Comparison of ENCODE assay signal across 10 cellular contexts in the genomic region with DNA sequence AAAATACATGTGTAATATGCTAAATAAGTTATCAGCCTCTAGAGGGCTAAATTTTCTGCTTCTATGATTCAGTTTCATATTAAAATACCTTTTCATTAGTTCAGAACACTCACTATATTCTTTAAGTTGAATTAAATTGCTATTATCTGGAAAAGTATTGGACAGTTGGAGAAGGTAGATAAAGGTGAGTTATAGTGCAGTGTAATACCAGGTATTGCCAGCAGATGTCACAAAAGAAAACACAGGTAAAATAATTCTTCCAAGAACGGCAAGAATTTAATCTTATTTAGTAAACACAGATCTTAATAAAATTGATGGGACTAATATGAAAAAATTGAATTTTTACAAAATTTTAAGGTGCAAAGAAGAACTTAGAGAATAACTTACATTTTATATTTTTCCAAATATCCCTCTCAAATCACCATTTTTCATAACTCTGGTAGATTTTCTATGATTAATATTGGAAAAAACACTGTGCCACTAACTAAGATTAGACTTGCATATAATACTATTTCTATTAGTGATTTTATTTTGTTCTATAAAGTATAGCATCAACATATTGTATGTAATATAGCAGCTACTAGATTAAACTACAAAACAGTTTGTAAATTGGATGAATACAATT. TPM values are rescaled to one million over a fixed set of nuclear protein-coding genes. Genes with fewer than 3 reads are reported as not detected.
A peak's percentile ranks its signal among the peaks of the same experiment; 100 is the strongest.
DNase-seq lines count a peak whose midpoint lies in the region; ATAC-seq and TF ChIP-seq lines count a peak whose summit lies in the region.
"Had no signal": no experiment of that assay in that cellular context is flagged by ENCODE, and none has a peak within 500 bp of the region (broad histone marks: within the 10 kb centered on the region; RNA-seq: fewer than 3 reads in every experiment).

No MANE protein-coding gene starts in this region.

- DNase-seq in GM12864 (ENCODE audit: low read depth) (no peak), NCI-H1105 (lab: John Stamatoyannopoulos, UW) (peak; percentile 46), cardiac fibroblast (ENCODE audit: low read depth in 2 of 2) (peak; percentile 22 to 33), progenitor cell of endocrine pancreas (ENCODE audit: low spot score, unreplicated experiment) (no peak), omental fat pad (ENCODE audit: low spot score) (no peak), T-cell (no peak)
- no peak for DNase-seq in activated CD4-positive, alpha-beta T cell treated with anti-CD3 and anti-CD28 coated beads, Interleukin-2, amount 50 U/mL, for 48 hours

- TF ChIP-seq CTCF in GM12864 (IDR thresholded peaks at IDR 0.05; ENCODE audit: low read depth, low read length, missing control alignments), result peak; percentile 58
- peak; percentile 79 for TF ChIP-seq CTCF in cardiac fibroblast (IDR thresholded peaks at IDR 0.05; ENCODE audit: low read depth, low read length)
- TF ChIP-seq CTCF in progenitor cell of endocrine pancreas (IDR thresholded peaks at IDR 0.05; ENCODE audit: unreplicated experiment), result peak; percentile 80
- TF ChIP-seq CTCF in omental fat pad (IDR thresholded peaks at IDR 0.05), result peak in 1 of 3 donors; percentile 23

- POLR2A ChIA-PET in T-cell (lab: Charles Lee), result no interaction called here

- H3K4me3 ChIP-seq in GM12864 (ENCODE audit: low read depth, low read length), result no peak overlapping the region
- H3K4me3 ChIP-seq in cardiac fibroblast (replicated peaks in 1 of 2; ENCODE audit: low read depth in 2 of 2, low read length in 2 of 2), result no peak overlapping the region

- no peaks in the 10 kb centered on the region for H3K36me3 Mint-ChIP-seq in progenitor cell of endocrine pancreas (ENCODE audit: insufficient read depth)
- H3K36me3 Mint-ChIP-seq in T-cell, result no peaks in the 10 kb centered on the region

- CTCF ChIA-PET in T-cell (lab: Charles Lee), result interaction anchor here in 1 of 2 donors (0.6 kb wide), 1 partner anchor 71 kb away, joined by 3 read pairs; no protein-coding TSS in a partner anchor

- no peak for ATAC-seq in omental fat pad (ENCODE audit: low FRiP score)
- ATAC-seq in GM21423 (IDR thresholded peaks at IDR 0.05; ENCODE audit: unreplicated experiment), result no peak
- ATAC-seq in T-cell (replicated peaks in 1 of 4), result no peak

- no peak overlapping the region for H3K27ac Mint-ChIP-seq in progenitor cell of endocrine pancreas
- no peak overlapping the region for H3K27ac Mint-ChIP-seq in T-cell
- H3K27ac Mint-ChIP-seq: dendritic cell treated with granulocyte-macrophage colony-stimulating factor and Interleukin-4, amounts not matched to agents 40 ng/mL and 50 ng/mL, for 4 days had no signal

- H3K9me3 Mint-ChIP-seq in progenitor cell of endocrine pancreas (ENCODE audit: low read depth) (no peaks in the 10 kb centered on the region), T-cell (peaks cover 3 to 8% (median 7%) of the 10 kb centered on the region in 3 donors)
- H3K9me3 Mint-ChIP-seq: dendritic cell treated with granulocyte-macrophage colony-stimulating factor and Interleukin-4, amounts not matched to agents 40 ng/mL and 50 ng/mL, for 4 days had no signal

- H3K27me3 Mint-ChIP-seq in progenitor cell of endocrine pancreas (peaks cover 4% of the 10 kb centered on the region), T-cell (peaks cover 4 to 7% of the 10 kb centered on the region in 2 donors)

- H3K4me3 Mint-ChIP-seq in progenitor cell of endocrine pancreas (ENCODE audit: low read depth) (no peak overlapping the region), T-cell (no peak overlapping the region)
- H3K4me3 Mint-ChIP-seq: dendritic cell treated with granulocyte-macrophage colony-stimulating factor and Interleukin-4, amounts not matched to agents 40 ng/mL and 50 ng/mL, for 4 days had no signal

- H3K4me1 Mint-ChIP-seq in progenitor cell of endocrine pancreas (ENCODE audit: low read depth) (peaks cover 3% of the 10 kb centered on the region), T-cell (no peaks in the 10 kb centered on the region)

RNA-seq across cellular contexts. Expression of a gene that starts 1.7 kb away (rescaled TPM):
- total RNA-seq in progenitor cell of endocrine pancreas (1.3 and 2.0 TPM in 2 replicates), omental fat pad (1 to 10 TPM in 1 of 4 donors, under 1 TPM in 2, not detected in 1; 0.38 to 3.5 (median 0.95) TPM), T-cell (not detected)
- total RNA-seq: HT1080 had no signal

Comparison
In these comparisons a context has a peak if more than half of its experiments do, and no peak if none do; other contexts are left out.
1. DNase-seq: peak in NCI-H1105 (single experiment) and cardiac fibroblast (2 of 2); none in GM12864 (single experiment), progenitor cell of endocrine pancreas (single experiment), omental fat pad (single experiment), activated CD4-positive, alpha-beta T cell treated with anti-CD3 and anti-CD28 coated beads, Interleukin-2, amount 50 U/mL, for 48 hours (0 of 2) and T-cell (0 of 34).